Comparison of ENCODE assay signal across 17 cellular contexts in genomic region chr14:42921876-42922275, GRCh38.
"Had no signal": no experiment of that assay in that cellular context is flagged by ENCODE, and none has a peak within 500 bp of the region (broad histone marks: within the 10 kb centered on the region; RNA-seq: fewer than 3 reads in every experiment).

No MANE protein-coding gene starts in this region.

- DNase-seq: KBM-7, MG63, NCI-H1092 treated with DMSO at 0.1 percent for 48 hours, NCI-H1436, NCI-H187, NCI-H2029, NCI-H2081 treated with DMSO at 0.1 percent for 48 hours, NCI-H2227 treated with DMSO at 0.1 percent for 48 hours, NCI-H446, NCI-H510A, NCI-H524 treated with DMSO at 0.1 percent for 48 hours, NCI-H69, NCI-H774, PC-3, SHP77, SK-N-SH had no signal

- H3K27ac ChIP-seq: RWPE1 had no signal

- H3K9me3 ChIP-seq: MG63, SK-N-SH had no signal

- H3K9me2 ChIP-seq: SK-N-SH had no signal

- H3K27me3 ChIP-seq: MG63 had no signal

- H3K4me3 ChIP-seq: MG63 had no signal

- H3K9ac ChIP-seq: SK-N-SH had no signal

- H3K36me3 ChIP-seq: MG63 had no signal

- H3K4me2 ChIP-seq: SK-N-SH had no signal
